ENCODE assay signal across 8 cellular contexts in genomic region chr16:5033256-5034166, GRCh38. TPM values are rescaled to one million over a fixed set of nuclear protein-coding genes. Genes with fewer than 3 reads are reported as not detected.
DNase-seq lines count a peak whose midpoint lies in the region; ATAC-seq and TF ChIP-seq lines count a peak whose summit lies in the region.

NAGPA (minus strand) TSS chr16:5033935; CDS start chr16:5033914, 21 bp downstream.

- H3K36me3 Mint-ChIP-seq in CD14-positive monocyte: peaks cover 27 to 30% of the 10 kb centered on the region in 2 donors

- peak; percentile 82 for DNase-seq in CD14-positive monocyte (ENCODE audit: low spot score)
- peak; percentile 32 for DNase-seq in NCI-H82 treated with DMSO at 0.1 percent for 48 hours (lab: John Stamatoyannopoulos, UW; ENCODE audit: unreplicated experiment)
- DNase-seq in activated CD8-positive, alpha-beta memory T cell treated with anti-CD3 and anti-CD28 coated beads for 1 hour (ENCODE audit: extremely low read depth in 1 of 2, low read depth in 1 of 2): peak; percentile 51 to 75
- peak; percentile 80 for DNase-seq in effector CD4-positive, alpha-beta T cell
- peak; percentile 90 for DNase-seq in lung (ENCODE audit: low spot score)
- peak; percentile 54 to 69 (median 57) for DNase-seq in stimulated activated CD4-positive, alpha-beta T cell treated with anti-CD3 and anti-CD28 coated beads, TNF-alpha, amount 100 ng/mL, for 1 hour (ENCODE audit: low read depth in 3 of 3, low spot score in 1 of 3)

- peak within 1 kb of the TSS; percentile 78 to 91 (median 81) for H3K27ac Mint-ChIP-seq in CD14-positive monocyte

- peaks cover 5 to 7% of the 10 kb centered on the region in 2 donors for H3K4me1 ChIP-seq in lung (ENCODE audit: control insufficient read depth in 2 of 2, insufficient read depth in 2 of 2, low read length in 2 of 2)

- 0% methylated on average over 103 to 104 of the region's 104 CpGs for WGBS in lung, 2 donors

- H3K27ac ChIP-seq in lung (ENCODE audit: low read depth in 1 of 2, low read length in 1 of 2): peak within 1 kb of the TSS; percentile 63 to 92

- no peaks in the 10 kb centered on the region for H3K27me3 ChIP-seq in lung (ENCODE audit: control insufficient read depth, insufficient read depth)

- peaks cover 30% of the 10 kb centered on the region for H3K4me1 Mint-ChIP-seq in CD14-positive monocyte

- H3K9me3 Mint-ChIP-seq in CD14-positive monocyte: peaks cover 0 to 2% (median 0%) of the 10 kb centered on the region in 7 donors

- H3K4me3 ChIP-seq in lung: peak within 1 kb of the TSS; percentile 97

- intact Hi-C loops in CD14-positive monocyte (cut with micrococcal nuclease): no loop called here

- peak within 1 kb of the TSS; percentile 88 to 92 for H3K4me3 Mint-ChIP-seq in CD14-positive monocyte

- TF ChIP-seq CTCF in CD14-positive monocyte (IDR thresholded peaks at IDR 0.05) (no peak), lung (IDR thresholded peaks at IDR 0.05; ENCODE audit: control extremely low read depth, extremely low read depth) (no peak)

- H3K36me3 ChIP-seq in lung (ENCODE audit: control insufficient read depth in 2 of 2, insufficient read depth in 2 of 2, low read length in 2 of 2): peaks cover 0 to 9% of the 10 kb centered on the region in 2 donors

- no peaks in the 10 kb centered on the region for H3K9me3 ChIP-seq in lung (ENCODE audit: control insufficient read depth in 2 of 2, insufficient read depth in 1 of 2, low read length in 1 of 2)

- ATAC-seq in GM19351 (IDR thresholded peaks at IDR 0.05; ENCODE audit: unreplicated experiment): peak; percentile 91
- peak; percentile 78 for ATAC-seq in HG03520 (IDR thresholded peaks at IDR 0.05; ENCODE audit: unreplicated experiment)
- peak; percentile 80 for ATAC-seq in lung (ENCODE audit: insufficient read depth, low FRiP score)

- H3K27me3 Mint-ChIP-seq in CD14-positive monocyte (ENCODE audit: low read depth in 3 of 3): peaks cover 0 to 5% (median 0%) of the 10 kb centered on the region in 3 donors

RNA-seq across cellular contexts. Expression of gene NAGPA, which starts in this region (rescaled TPM):
- polyA plus RNA-seq in CD14-positive monocyte (10 to 100 TPM; 44.9 to 51.5 TPM), lung (10 to 100 TPM in 1 of 2 donors, 1 to 10 TPM in 1; 7.9 to 20.3 TPM)
- total RNA-seq in lung: 10 to 100 TPM in 1 of 2 donors, 1 to 10 TPM in 1; 7.8 to 17.1 TPM

Comparison
In these comparisons a context has a peak if more than half of its experiments do, and no peak if none do; other contexts are left out.
1. Peak in every context shown above with its lines: DNase-seq, ATAC-seq, H3K4me3 ChIP-seq and H3K27ac ChIP-seq.
2. DNase-seq: peak in every context shown above with its lines; median percentile 90 in lung; 82 in CD14-positive monocyte; 80 in effector CD4-positive, alpha-beta T cell; 63 in activated CD8-positive, alpha-beta memory T cell treated with anti-CD3 and anti-CD28 coated beads for 1 hour; 57 in stimulated activated CD4-positive, alpha-beta T cell treated with anti-CD3 and anti-CD28 coated beads, TNF-alpha, amount 100 ng/mL, for 1 hour; 32 in NCI-H82 treated with DMSO at 0.1 percent for 48 hours.